Comparison of ENCODE assay signal across 9 cellular contexts in the genomic region with DNA sequence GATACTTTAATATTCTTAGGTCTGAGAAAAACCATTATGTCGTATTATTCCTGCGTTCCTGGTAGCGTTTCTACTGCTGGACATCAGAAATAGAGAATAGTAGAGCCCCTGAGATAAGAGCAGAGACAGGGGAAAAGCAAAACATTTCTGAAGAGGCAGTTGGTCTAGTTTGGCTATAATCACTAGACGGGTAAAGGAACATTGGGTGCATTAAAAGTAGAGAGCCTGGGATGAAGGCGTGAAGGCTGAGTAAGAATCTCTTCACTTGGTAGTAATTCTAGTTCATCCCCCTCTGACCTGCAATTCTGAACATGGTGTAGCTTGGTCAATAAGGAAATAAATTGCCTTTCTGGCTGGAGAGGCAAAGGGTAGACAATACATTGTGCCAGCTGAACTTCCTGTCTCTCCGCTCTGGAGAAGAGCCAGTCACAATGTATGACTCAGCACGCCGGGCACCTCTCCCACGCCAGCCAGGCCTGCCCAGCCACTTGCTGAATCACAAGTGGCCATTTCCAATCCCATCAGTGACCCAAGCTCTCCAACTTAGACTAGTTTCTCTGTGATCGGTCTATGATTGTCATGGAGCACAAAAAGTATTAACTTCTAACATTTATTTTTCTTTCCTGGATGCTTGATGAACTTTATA.
DNase-seq lines count a peak whose midpoint lies in the region; ATAC-seq and TF ChIP-seq lines count a peak whose summit lies in the region.
"Had no signal": no experiment of that assay in that cellular context is flagged by ENCODE, and none has a peak within 500 bp of the region (broad histone marks: within the 10 kb centered on the region; RNA-seq: fewer than 3 reads in every experiment).

No MANE protein-coding gene starts in this region.

- no peak overlapping the region for H3K4me3 Mint-ChIP-seq in CD8-positive, alpha-beta T cell

- H3K9me3 ChIP-seq in adipocyte (ENCODE audit: control insufficient read depth, low read length), result peaks cover 3% of the 10 kb centered on the region
- no peaks in the 10 kb centered on the region for H3K9me3 ChIP-seq in CD8-positive, alpha-beta T cell (ENCODE audit: low read length)

- H3K27ac ChIP-seq in CD8-positive, alpha-beta T cell (ENCODE audit: low read depth, low read length), result no peak overlapping the region

- H3K4me1 Mint-ChIP-seq in CD8-positive, alpha-beta T cell (ENCODE audit: low read depth), result no peaks in the 10 kb centered on the region

- no peak overlapping the region for H3K27ac Mint-ChIP-seq in CD8-positive, alpha-beta T cell

- no peak overlapping the region for H3K4me3 ChIP-seq in adipocyte (ENCODE audit: low read length)
- H3K4me3 ChIP-seq in CD8-positive, alpha-beta T cell (ENCODE audit: low read depth, low read length), result no peak overlapping the region
- H3K4me3 ChIP-seq: GM12878 had no signal

- no peaks in the 10 kb centered on the region for H3K9me3 Mint-ChIP-seq in CD8-positive, alpha-beta T cell

- ATAC-seq in GM18520 (IDR thresholded peaks at IDR 0.05; ENCODE audit: unreplicated experiment), result no peak
- no peak for ATAC-seq in CD8-positive, alpha-beta T cell
- ATAC-seq: GM12878 had no signal

- no peaks in the 10 kb centered on the region for H3K27me3 Mint-ChIP-seq in CD8-positive, alpha-beta T cell (ENCODE audit: low read depth)

- H3K36me3 Mint-ChIP-seq in CD8-positive, alpha-beta T cell, result no peaks in the 10 kb centered on the region

- intact Hi-C loops in CD8-positive, alpha-beta T cell (cut with DNase I, micrococcal nuclease), result no loop called here

- CTCF ChIA-PET in CD8-positive, alpha-beta T cell (lab: Charles Lee), result no interaction called here

- peak; percentile 78 for DNase-seq in COR-L47 (lab: John Stamatoyannopoulos, UW)
- peak; percentile 59 for DNase-seq in NCI-H1436 (lab: John Stamatoyannopoulos, UW)
- DNase-seq in adipocyte (ENCODE audit: low read depth), result peak; percentile 55
- peak; percentile 34 for DNase-seq in iris pigment epithelial cell (ENCODE audit: low read depth)
- no peak for DNase-seq in CD8-positive, alpha-beta T cell
- no peak for DNase-seq in NCI-H1694 (lab: John Stamatoyannopoulos, UW)
- no peak for DNase-seq in stimulated activated CD4-positive, alpha-beta T cell treated with anti-CD3 and anti-CD28 coated beads, Interleukin-15, amount 100 ng/mL, for 24 hours

- H3K4me1 ChIP-seq in adipocyte (ENCODE audit: control insufficient read depth, insufficient read depth, low read length), result peaks cover 20% of the 10 kb centered on the region
- H3K4me1 ChIP-seq in CD8-positive, alpha-beta T cell (ENCODE audit: insufficient read depth, low read length), result no peaks in the 10 kb centered on the region

- TF ChIP-seq CTCF in CD8-positive, alpha-beta T cell (IDR thresholded peaks at IDR 0.05), result no peak

- no peak overlapping the region for H3K9ac ChIP-seq in adipocyte (ENCODE audit: low read length)

- H3K27me3 ChIP-seq in adipocyte (replicated peaks; ENCODE audit: control insufficient read depth, insufficient read depth, low read length), result no peaks in the 10 kb centered on the region
- H3K27me3 ChIP-seq in CD8-positive, alpha-beta T cell (ENCODE audit: insufficient read depth, low read length), result no peaks in the 10 kb centered on the region

- POLR2A ChIA-PET in CD8-positive, alpha-beta T cell (lab: Charles Lee), result no interaction called here

- H3K36me3 ChIP-seq in adipocyte (ENCODE audit: control insufficient read depth, insufficient read depth, low read length, severe bottlenecking), result no peaks in the 10 kb centered on the region
- H3K36me3 ChIP-seq in CD8-positive, alpha-beta T cell (ENCODE audit: insufficient read depth, low read length), result no peaks in the 10 kb centered on the region

Comparison
In these comparisons a context has a peak if more than half of its experiments do, and no peak if none do; other contexts are left out.
1. DNase-seq: peak in COR-L47 (single experiment), NCI-H1436 (single experiment), adipocyte (single experiment) and iris pigment epithelial cell (single experiment); none in CD8-positive, alpha-beta T cell (0 of 7), NCI-H1694 (single experiment) and stimulated activated CD4-positive, alpha-beta T cell treated with anti-CD3 and anti-CD28 coated beads, Interleukin-15, amount 100 ng/mL, for 24 hours (single experiment).